Comparison of ENCODE assay signal across 8 cellular contexts in genomic region chr3:69425249-69425648, GRCh38. TPM values are rescaled to one million over a fixed set of nuclear protein-coding genes. Genes with fewer than 3 reads are reported as not detected.
DNase-seq lines count a peak whose midpoint lies in the region; ATAC-seq and TF ChIP-seq lines count a peak whose summit lies in the region.

No MANE protein-coding gene starts in this region.

- H3K4me3 ChIP-seq in smooth muscle cell: no peak overlapping the region

- 66% methylated on average over 4 of the region's 4 CpGs for WGBS in smooth muscle cell (ENCODE audit: low lambda C conversion rate)

- no peaks in the 10 kb centered on the region for H3F3A ChIP-seq in smooth muscle cell (ENCODE audit: low read depth)

- no peaks in the 10 kb centered on the region for H3K36me3 Mint-ChIP-seq in activated CD4-positive, alpha-beta T cell treated with anti-CD3 and anti-CD28 coated beads, Interleukin-2, amount 10 ng/mL, durations not matched to agents 7 days and 5 days (ENCODE audit: low read depth)

- H3K4me1 Mint-ChIP-seq in activated CD4-positive, alpha-beta T cell treated with anti-CD3 and anti-CD28 coated beads, Interleukin-2, amount 10 ng/mL, durations not matched to agents 7 days and 5 days: no peaks in the 10 kb centered on the region

- TF ChIP-seq CTCF in foreskin keratinocyte (conservative IDR thresholded peaks at IDR 0.05) (peak; percentile 68), smooth muscle cell (IDR thresholded peaks at IDR 0.05; ENCODE audit: borderline replicate concordance, insufficient read depth, poor library complexity, severe bottlenecking) (peak; percentile 47)

- no peaks in the 10 kb centered on the region for H3K4me1 ChIP-seq in foreskin keratinocyte
- H3K4me1 ChIP-seq in smooth muscle cell (ENCODE audit: low read depth): no peaks in the 10 kb centered on the region

- POLR2A ChIA-PET in activated CD4-positive, alpha-beta T cell treated with anti-CD3 and anti-CD28 coated beads, Interleukin-2, amount 10 ng/mL, durations not matched to agents 7 days and 5 days (lab: Charles Lee): no interaction called here

- no peak overlapping the region for H2AFZ ChIP-seq in smooth muscle cell (ENCODE audit: low read depth)

- ATAC-seq in GM19395 (IDR thresholded peaks at IDR 0.05; ENCODE audit: unreplicated experiment): peak; percentile 89
- peak; percentile 70 for ATAC-seq in HG03469 (IDR thresholded peaks at IDR 0.05; ENCODE audit: unreplicated experiment)
- peak; percentile 68 for ATAC-seq in foreskin keratinocyte

- no peak overlapping the region for H3K9ac ChIP-seq in smooth muscle cell (ENCODE audit: low read depth)

- no peaks in the 10 kb centered on the region for H3K79me2 ChIP-seq in smooth muscle cell (ENCODE audit: low read depth)

- H3K27me3 ChIP-seq in foreskin keratinocyte (no peaks in the 10 kb centered on the region), smooth muscle cell (ENCODE audit: low read depth) (no peaks in the 10 kb centered on the region)

- no peak overlapping the region for H3K27ac Mint-ChIP-seq in activated CD4-positive, alpha-beta T cell treated with anti-CD3 and anti-CD28 coated beads, Interleukin-2, amount 10 ng/mL, durations not matched to agents 7 days and 5 days

- no peaks in the 10 kb centered on the region for H3K9me3 ChIP-seq in smooth muscle cell (replicated peaks; ENCODE audit: low read depth)

- CTCF ChIA-PET in activated CD4-positive, alpha-beta T cell treated with anti-CD3 and anti-CD28 coated beads, Interleukin-2, amount 10 ng/mL, durations not matched to agents 7 days and 5 days (lab: Charles Lee): interaction anchor here (1.4 to 2.0 kb wide), 2 partner anchors 10 to 263 kb away, joined by 5 to 7 read pairs; no protein-coding TSS in a partner anchor

- H3K27ac ChIP-seq in foreskin keratinocyte (no peak overlapping the region), smooth muscle cell (ENCODE audit: low read depth) (no peak overlapping the region)

- H3K36me3 ChIP-seq in smooth muscle cell (ENCODE audit: low read depth): no peaks in the 10 kb centered on the region

- H3K9me3 Mint-ChIP-seq in activated CD4-positive, alpha-beta T cell treated with anti-CD3 and anti-CD28 coated beads, Interleukin-2, amount 10 ng/mL, durations not matched to agents 7 days and 5 days: no peaks in the 10 kb centered on the region

- peak; percentile 15 for DNase-seq in Daoy (ENCODE audit: low read depth)
- peak; percentile 36 for DNase-seq in activated CD4-positive, alpha-beta T cell treated with anti-CD3 and anti-CD28 coated beads, Interleukin-2, amount 10 ng/mL, durations not matched to agents 7 days and 5 days
- no peak for DNase-seq in foreskin keratinocyte
- DNase-seq in smooth muscle cell (lab: John Stamatoyannopoulos, UW; ENCODE audit: unreplicated experiment): no peak
- DNase-seq in activated effector memory CD4-positive, alpha-beta T cell treated with Interleukin-2 at 50 U/mL for 16 hours: no peak
- no peak for DNase-seq in DMS153 (lab: John Stamatoyannopoulos, UW)

- peaks cover 2% of the 10 kb centered on the region for H3K27me3 Mint-ChIP-seq in activated CD4-positive, alpha-beta T cell treated with anti-CD3 and anti-CD28 coated beads, Interleukin-2, amount 10 ng/mL, durations not matched to agents 7 days and 5 days

- no peak overlapping the region for H3K4me2 ChIP-seq in smooth muscle cell

- no peaks in the 10 kb centered on the region for H4K20me1 ChIP-seq in smooth muscle cell (ENCODE audit: low read depth)

- no peak overlapping the region for H3K4me3 Mint-ChIP-seq in activated CD4-positive, alpha-beta T cell treated with anti-CD3 and anti-CD28 coated beads, Interleukin-2, amount 10 ng/mL, durations not matched to agents 7 days and 5 days

RNA-seq across cellular contexts. Expression of gene FRMD4B, which starts 39.4 kb away (rescaled TPM):
- total RNA-seq in Daoy (2014; rRNA removed; shearing (Covaris generic)): 1.7 and 1.8 TPM in 2 replicates
- 1 to 10 TPM; 6.9 to 8.2 TPM for total RNA-seq in activated CD4-positive, alpha-beta T cell treated with anti-CD3 and anti-CD28 coated beads, Interleukin-2, amount 10 ng/mL, durations not matched to agents 7 days and 5 days
- total RNA-seq in foreskin keratinocyte (61.3 and 66.8 TPM in 2 replicates), smooth muscle cell (20.0 and 24.3 TPM in 2 replicates)
- polyA plus RNA-seq in foreskin keratinocyte (14.3 and 15.1 TPM in 2 replicates), smooth muscle cell (3.7 and 7.5 TPM in 2 replicates)

Comparison
In these comparisons a context has a peak if more than half of its experiments do, and no peak if none do; other contexts are left out.
1. DNase-seq: peak in Daoy (single experiment) and activated CD4-positive, alpha-beta T cell treated with anti-CD3 and anti-CD28 coated beads, Interleukin-2, amount 10 ng/mL, durations not matched to agents 7 days and 5 days (single experiment); none in foreskin keratinocyte (0 of 2), smooth muscle cell (single experiment), activated effector memory CD4-positive, alpha-beta T cell treated with Interleukin-2 at 50 U/mL for 16 hours (single experiment) and DMS153 (single experiment).
2. Peak in every context shown above with its lines, with median percentiles within 50 percentile points of each other: ATAC-seq.